Comparison of ENCODE assay signal across 8 cellular contexts in the genomic region with DNA sequence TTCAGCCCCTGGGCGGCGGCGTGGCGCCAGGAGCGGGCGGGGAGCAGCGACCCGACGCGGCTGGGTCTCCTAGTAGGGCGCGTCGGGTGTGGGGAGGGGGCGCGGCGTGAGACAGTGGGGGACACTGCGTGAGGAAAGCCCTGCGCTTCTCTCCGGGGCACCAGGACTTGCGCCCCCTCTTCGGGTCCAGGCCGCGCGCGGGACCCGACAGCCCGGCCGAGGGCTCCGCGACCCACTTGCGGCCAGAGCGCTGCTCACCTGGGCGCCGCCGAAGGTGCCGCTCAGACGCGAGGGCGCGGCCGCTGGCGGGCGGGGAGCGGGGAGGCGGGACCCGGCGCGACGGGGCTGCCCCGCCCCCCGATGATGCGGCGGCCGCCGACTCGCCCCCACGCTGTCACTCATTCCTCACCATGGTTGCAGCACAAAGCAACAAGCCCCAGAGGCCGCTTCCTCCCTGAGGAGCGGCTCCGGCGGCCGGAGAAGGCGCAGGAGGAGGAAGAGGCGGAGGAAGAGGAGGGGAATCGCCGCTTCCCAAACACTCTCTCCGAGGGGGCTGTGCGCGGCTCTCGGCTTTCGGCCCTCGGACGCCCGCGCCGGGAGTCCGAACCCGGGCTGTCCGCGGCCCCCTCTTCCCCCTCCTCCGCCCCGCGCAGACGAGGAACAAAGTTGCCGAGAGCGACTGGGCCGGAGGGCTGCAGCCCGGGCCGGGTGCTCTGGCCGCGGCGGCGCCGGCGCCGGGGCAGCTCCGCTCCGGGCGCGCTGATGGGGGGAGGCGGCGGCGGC. TPM values are rescaled to one million over a fixed set of nuclear protein-coding genes. Genes with fewer than 3 reads are reported as not detected.
DNase-seq lines count a peak whose midpoint lies in the region; ATAC-seq and TF ChIP-seq lines count a peak whose summit lies in the region.

A gene with protein sequence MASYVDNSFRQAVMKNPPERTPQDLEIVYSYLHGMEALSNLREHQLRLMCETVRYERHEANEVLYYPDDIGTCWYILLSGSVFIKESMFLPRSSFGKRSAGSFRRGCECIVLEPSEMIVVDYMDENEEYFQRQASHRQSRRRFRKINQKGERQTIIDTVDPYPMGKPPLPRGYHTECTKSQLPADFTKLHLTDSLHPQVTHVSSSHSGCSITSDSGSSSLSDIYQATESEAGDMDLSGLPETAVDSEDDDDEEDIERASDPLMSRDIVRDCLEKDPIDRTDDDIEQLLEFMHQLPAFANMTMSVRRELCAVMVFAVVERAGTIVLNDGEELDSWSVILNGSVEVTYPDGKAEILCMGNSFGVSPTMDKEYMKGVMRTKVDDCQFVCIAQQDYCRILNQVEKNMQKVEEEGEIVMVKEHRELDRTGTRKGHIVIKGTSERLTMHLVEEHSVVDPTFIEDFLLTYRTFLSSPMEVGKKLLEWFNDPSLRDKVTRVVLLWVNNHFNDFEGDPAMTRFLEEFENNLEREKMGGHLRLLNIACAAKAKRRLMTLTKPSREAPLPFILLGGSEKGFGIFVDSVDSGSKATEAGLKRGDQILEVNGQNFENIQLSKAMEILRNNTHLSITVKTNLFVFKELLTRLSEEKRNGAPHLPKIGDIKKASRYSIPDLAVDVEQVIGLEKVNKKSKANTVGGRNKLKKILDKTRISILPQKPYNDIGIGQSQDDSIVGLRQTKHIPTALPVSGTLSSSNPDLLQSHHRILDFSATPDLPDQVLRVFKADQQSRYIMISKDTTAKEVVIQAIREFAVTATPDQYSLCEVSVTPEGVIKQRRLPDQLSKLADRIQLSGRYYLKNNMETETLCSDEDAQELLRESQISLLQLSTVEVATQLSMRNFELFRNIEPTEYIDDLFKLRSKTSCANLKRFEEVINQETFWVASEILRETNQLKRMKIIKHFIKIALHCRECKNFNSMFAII (N-terminal part only) (plus strand): TSS at position 457 of the 783 bp plus-strand sequence. CDS start 1,084 bp downstream, outside the sequence.

- ATAC-seq in HG02588 (IDR thresholded peaks at IDR 0.05; ENCODE audit: unreplicated experiment) (peak; percentile 85), SK-N-SH treated with all-trans-retinoic acid at 6 μM for 48 hours (peak; percentile 86), omental fat pad (ENCODE audit: low FRiP score) (peak; percentile 94)

- H3K4me3 Mint-ChIP-seq in activated naive CD4-positive, alpha-beta T cell treated with anti-CD3 and anti-CD28 coated beads, Interleukin-2, amount 50 U/mL, for 24 hours = peak within 1 kb of the TSS; percentile 94

- CTCF ChIA-PET in GM10248 (lab: Yijun Ruan, JAX) = no interaction called here

- peaks cover 5% of the 10 kb centered on the region for H3K36me3 Mint-ChIP-seq in activated naive CD4-positive, alpha-beta T cell treated with anti-CD3 and anti-CD28 coated beads, Interleukin-2, amount 50 U/mL, for 24 hours

- peaks cover 50% of the 10 kb centered on the region for H3K4me1 Mint-ChIP-seq in activated naive CD4-positive, alpha-beta T cell treated with anti-CD3 and anti-CD28 coated beads, Interleukin-2, amount 50 U/mL, for 24 hours

- H3K27ac ChIP-seq in temporal lobe (ENCODE audit: low read depth, low read length) = no peak within 1 kb of the TSS

- peak within 1 kb of the TSS; percentile 96 for H3K27ac Mint-ChIP-seq in activated naive CD4-positive, alpha-beta T cell treated with anti-CD3 and anti-CD28 coated beads, Interleukin-2, amount 50 U/mL, for 24 hours

- no peaks in the 10 kb centered on the region for H3K27me3 Mint-ChIP-seq in activated naive CD4-positive, alpha-beta T cell treated with anti-CD3 and anti-CD28 coated beads, Interleukin-2, amount 50 U/mL, for 24 hours

- POLR2A ChIA-PET in GM10248 (lab: Yijun Ruan, JAX) = no interaction called here

- TF ChIP-seq CTCF in GM10248 (IDR thresholded peaks at IDR 0.05; ENCODE audit: control extremely low read depth, extremely low read depth, low read depth, missing control alignments) (no peak), omental fat pad (IDR thresholded peaks at IDR 0.05) (no peak)

- peak; percentile 96 for DNase-seq in GM10248 (ENCODE audit: extremely low spot score)
- DNase-seq in NCI-H1048 (lab: John Stamatoyannopoulos, UW) = peak; percentile 84
- peak; percentile 93 for DNase-seq in globus pallidus (ENCODE audit: low spot score)
- DNase-seq in omental fat pad (ENCODE audit: low spot score) = peak; percentile 65

- no peaks in the 10 kb centered on the region for H3K9me3 Mint-ChIP-seq in activated naive CD4-positive, alpha-beta T cell treated with anti-CD3 and anti-CD28 coated beads, Interleukin-2, amount 50 U/mL, for 24 hours

TF ChIP-seq in SK-N-SH treated with all-trans-retinoic acid at 6 μM for 48 hours, 23 proteins besides CTCF, POLR2A, EP300 and RAD21 (continues in another document):
- TF ChIP-seq, protein P1, sequence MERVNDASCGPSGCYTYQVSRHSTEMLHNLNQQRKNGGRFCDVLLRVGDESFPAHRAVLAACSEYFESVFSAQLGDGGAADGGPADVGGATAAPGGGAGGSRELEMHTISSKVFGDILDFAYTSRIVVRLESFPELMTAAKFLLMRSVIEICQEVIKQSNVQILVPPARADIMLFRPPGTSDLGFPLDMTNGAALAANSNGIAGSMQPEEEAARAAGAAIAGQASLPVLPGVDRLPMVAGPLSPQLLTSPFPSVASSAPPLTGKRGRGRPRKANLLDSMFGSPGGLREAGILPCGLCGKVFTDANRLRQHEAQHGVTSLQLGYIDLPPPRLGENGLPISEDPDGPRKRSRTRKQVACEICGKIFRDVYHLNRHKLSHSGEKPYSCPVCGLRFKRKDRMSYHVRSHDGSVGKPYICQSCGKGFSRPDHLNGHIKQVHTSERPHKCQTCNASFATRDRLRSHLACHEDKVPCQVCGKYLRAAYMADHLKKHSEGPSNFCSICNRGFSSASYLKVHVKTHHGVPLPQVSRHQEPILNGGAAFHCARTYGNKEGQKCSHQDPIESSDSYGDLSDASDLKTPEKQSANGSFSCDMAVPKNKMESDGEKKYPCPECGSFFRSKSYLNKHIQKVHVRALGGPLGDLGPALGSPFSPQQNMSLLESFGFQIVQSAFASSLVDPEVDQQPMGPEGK (CRISPR knock-in tag; IDR thresholded peaks at IDR 0.05; ENCODE audit: borderline replicate concordance) = no peak
- TF ChIP-seq, protein P2, sequence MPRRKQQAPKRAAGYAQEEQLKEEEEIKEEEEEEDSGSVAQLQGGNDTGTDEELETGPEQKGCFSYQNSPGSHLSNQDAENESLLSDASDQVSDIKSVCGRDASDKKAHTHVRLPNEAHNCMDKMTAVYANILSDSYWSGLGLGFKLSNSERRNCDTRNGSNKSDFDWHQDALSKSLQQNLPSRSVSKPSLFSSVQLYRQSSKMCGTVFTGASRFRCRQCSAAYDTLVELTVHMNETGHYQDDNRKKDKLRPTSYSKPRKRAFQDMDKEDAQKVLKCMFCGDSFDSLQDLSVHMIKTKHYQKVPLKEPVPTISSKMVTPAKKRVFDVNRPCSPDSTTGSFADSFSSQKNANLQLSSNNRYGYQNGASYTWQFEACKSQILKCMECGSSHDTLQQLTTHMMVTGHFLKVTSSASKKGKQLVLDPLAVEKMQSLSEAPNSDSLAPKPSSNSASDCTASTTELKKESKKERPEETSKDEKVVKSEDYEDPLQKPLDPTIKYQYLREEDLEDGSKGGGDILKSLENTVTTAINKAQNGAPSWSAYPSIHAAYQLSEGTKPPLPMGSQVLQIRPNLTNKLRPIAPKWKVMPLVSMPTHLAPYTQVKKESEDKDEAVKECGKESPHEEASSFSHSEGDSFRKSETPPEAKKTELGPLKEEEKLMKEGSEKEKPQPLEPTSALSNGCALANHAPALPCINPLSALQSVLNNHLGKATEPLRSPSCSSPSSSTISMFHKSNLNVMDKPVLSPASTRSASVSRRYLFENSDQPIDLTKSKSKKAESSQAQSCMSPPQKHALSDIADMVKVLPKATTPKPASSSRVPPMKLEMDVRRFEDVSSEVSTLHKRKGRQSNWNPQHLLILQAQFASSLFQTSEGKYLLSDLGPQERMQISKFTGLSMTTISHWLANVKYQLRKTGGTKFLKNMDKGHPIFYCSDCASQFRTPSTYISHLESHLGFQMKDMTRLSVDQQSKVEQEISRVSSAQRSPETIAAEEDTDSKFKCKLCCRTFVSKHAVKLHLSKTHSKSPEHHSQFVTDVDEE (CRISPR knock-in tag; IDR thresholded peaks at IDR 0.05) = no peak; the same call in 1 of the 2 replicates
- TF ChIP-seq CSDC2 (CRISPR knock-in tag; IDR thresholded peaks at IDR 0.05) (no peak), ZNF70 (CRISPR knock-in tag; IDR thresholded peaks at IDR 0.05) (no peak), RARB (CRISPR knock-in tag; IDR thresholded peaks at IDR 0.05) (no peak), GLIS3 (CRISPR knock-in tag; IDR thresholded peaks at IDR 0.05) (no peak), ZNF565 (CRISPR knock-in tag; conservative IDR thresholded peaks at IDR 0.05; ENCODE audit: low read depth) (no peak), OSR1 (CRISPR knock-in tag; IDR thresholded peaks at IDR 0.05) (no peak), BACH2 (CRISPR knock-in tag; IDR thresholded peaks at IDR 0.05; ENCODE audit: borderline replicate concordance) (no peak), ARNTL (CRISPR knock-in tag; IDR thresholded peaks at IDR 0.05; ENCODE audit: borderline replicate concordance, low read depth) (no peak)
- TF ChIP-seq, protein P3, sequence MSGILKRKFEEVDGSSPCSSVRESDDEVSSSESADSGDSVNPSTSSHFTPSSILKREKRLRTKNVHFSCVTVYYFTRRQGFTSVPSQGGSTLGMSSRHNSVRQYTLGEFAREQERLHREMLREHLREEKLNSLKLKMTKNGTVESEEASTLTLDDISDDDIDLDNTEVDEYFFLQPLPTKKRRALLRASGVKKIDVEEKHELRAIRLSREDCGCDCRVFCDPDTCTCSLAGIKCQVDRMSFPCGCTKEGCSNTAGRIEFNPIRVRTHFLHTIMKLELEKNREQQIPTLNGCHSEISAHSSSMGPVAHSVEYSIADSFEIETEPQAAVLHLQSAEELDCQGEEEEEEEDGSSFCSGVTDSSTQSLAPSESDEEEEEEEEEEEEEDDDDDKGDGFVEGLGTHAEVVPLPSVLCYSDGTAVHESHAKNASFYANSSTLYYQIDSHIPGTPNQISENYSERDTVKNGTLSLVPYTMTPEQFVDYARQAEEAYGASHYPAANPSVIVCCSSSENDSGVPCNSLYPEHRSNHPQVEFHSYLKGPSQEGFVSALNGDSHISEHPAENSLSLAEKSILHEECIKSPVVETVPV (CRISPR knock-in tag; IDR thresholded peaks at IDR 0.05) = no peak

RNA-seq across cellular contexts. Expression of the gene that starts here (rescaled TPM):
- 100 to 1,000 TPM in 1 of 4 donors, 10 to 100 TPM in 3; 47.2 to 105 (median 50.2) TPM for total RNA-seq in omental fat pad
- total RNA-seq in temporal lobe = 153 TPM
